In genomic region chr11:1693327-1694063, GRCh38 we compare ENCODE assay signal across 8 cellular contexts. TPM values are rescaled to one million over a fixed set of nuclear protein-coding genes. Genes with fewer than 3 reads are reported as not detected.
A peak's percentile ranks its signal among the peaks of the same experiment; 100 is the strongest.
DNase-seq lines count a peak whose midpoint lies in the region; ATAC-seq and TF ChIP-seq lines count a peak whose summit lies in the region.

No MANE protein-coding gene starts in this region.

- DNase-seq in C1 segment of cervical spinal cord (lab: John Stamatoyannopoulos, UW) (peak in 13 of 14 donors; percentile 31 to 80 (median 60)), NOMO-1 treated with dmso at 0.1 percent for 144 hours (lab: John Stamatoyannopoulos, UW; ENCODE audit: unreplicated experiment) (peak; percentile 40), epithelial cell of proximal tubule (ENCODE audit: low read depth) (peak; percentile 3), middle frontal gyrus (ENCODE audit: extremely low spot score, low spot score) (peak; percentile 27)
- DNase-seq in activated T-cell treated with anti-CD3 and anti-CD28 coated beads, Interleukin-2, amount 50 U/mL, for 1 hour: peak; percentile 79
- peak; percentile 27 to 33 for DNase-seq in stimulated activated CD8-positive, alpha-beta memory T cell treated with anti-CD3 and anti-CD28 coated beads, Interleukin-15, amount 100 ng/mL, for 4 hours (ENCODE audit: low read depth in 2 of 2)

- ATAC-seq in HG02642 (IDR thresholded peaks at IDR 0.05; ENCODE audit: poor library complexity, unreplicated experiment): peak; percentile 7
- no peak for ATAC-seq in GM21786 (IDR thresholded peaks at IDR 0.05; ENCODE audit: unreplicated experiment)

- TF ChIP-seq CTCF in epithelial cell of proximal tubule (conservative IDR thresholded peaks at IDR 0.05; ENCODE audit: low read depth, low read length): peak; percentile 93

- peak overlapping the region; percentile 57 for H3K4me3 ChIP-seq in epithelial cell of proximal tubule (ENCODE audit: low read depth, low read length)

RNA-seq across cellular contexts. Expression of gene KRTAP5-6, which starts 3.5 kb away (rescaled TPM):
- not detected in 2 replicates for total RNA-seq in epithelial cell of proximal tubule

RNA-seq across cellular contexts. Expression of gene IFITM10, which starts 56.9 kb away (rescaled TPM):
- not detected in 2 replicates for total RNA-seq in epithelial cell of proximal tubule

Comparison
In these comparisons a context has a peak if more than half of its experiments do, and no peak if none do; other contexts are left out.
1. DNase-seq: peak in every context shown above with its lines; median percentile 79 in activated T-cell treated with anti-CD3 and anti-CD28 coated beads, Interleukin-2, amount 50 U/mL, for 1 hour; 60 in C1 segment of cervical spinal cord; 40 in NOMO-1 treated with dmso at 0.1 percent for 144 hours; 30 in stimulated activated CD8-positive, alpha-beta memory T cell treated with anti-CD3 and anti-CD28 coated beads, Interleukin-15, amount 100 ng/mL, for 4 hours; 27 in middle frontal gyrus; 3 in epithelial cell of proximal tubule.